6 cellular contexts compared by ENCODE assay signal in the genomic region with DNA sequence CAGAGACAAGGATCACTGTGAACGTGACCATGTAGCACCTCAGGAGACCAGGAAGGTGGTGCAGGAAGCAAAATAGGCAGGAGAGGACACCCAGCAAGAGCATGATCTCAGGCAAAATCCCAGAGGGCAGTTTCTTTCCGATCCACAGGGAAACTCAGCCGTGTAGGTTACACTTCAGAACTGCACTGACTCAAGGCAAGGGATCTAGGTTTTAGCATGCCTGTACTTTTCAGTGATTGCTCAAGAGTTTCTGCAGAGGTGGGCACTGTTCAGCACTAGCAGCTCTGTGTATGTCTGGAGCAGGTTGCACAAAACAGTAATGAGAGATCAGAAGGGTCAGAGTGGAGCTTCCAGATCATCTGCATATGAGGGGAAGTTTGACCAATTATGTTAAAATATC.
"Had no signal": no experiment of that assay in that cellular context is flagged by ENCODE, and none has a peak within 500 bp of the region (broad histone marks: within the 10 kb centered on the region; RNA-seq: fewer than 3 reads in every experiment).

No MANE protein-coding gene starts in this region.

- H2AFZ ChIP-seq: GM23248 had no signal

- H3K4me1 Mint-ChIP-seq: H9, IgD-negative memory B cell had no signal

- H3K27me3 Mint-ChIP-seq: IgD-negative memory B cell had no signal

- H3K27ac ChIP-seq: GM23248 had no signal

- H3K4me3 Mint-ChIP-seq: H9, IgD-negative memory B cell had no signal

- DNase-seq: GM23248, GOT3, H9, HCEC 1CT, KBM-7 had no signal

- H3K9ac ChIP-seq: GM23248 had no signal

- H3K4me3 ChIP-seq: GM23248 had no signal

- H3K36me3 Mint-ChIP-seq: IgD-negative memory B cell had no signal

- H3K27ac Mint-ChIP-seq: H9, IgD-negative memory B cell had no signal
